28 cellular contexts compared by ENCODE assay signal in the genomic region with DNA sequence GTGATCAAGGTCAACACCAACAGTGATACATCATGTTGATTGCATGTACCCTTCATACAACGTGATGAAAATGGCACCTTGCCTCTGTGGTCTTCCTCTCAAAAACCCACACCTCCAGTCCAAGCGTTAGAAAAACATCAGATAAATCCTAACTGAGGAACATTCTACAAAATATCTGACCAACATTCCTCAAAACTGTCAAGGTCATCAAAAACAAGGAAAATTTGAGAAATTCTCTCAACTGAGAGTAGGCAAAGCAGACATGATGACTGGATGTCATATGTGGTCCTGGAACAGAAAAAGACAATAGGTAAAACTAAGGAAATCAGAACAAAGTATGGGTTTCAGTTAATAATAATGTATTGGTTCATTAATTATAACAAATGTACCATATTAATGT.
"Had no signal": no experiment of that assay in that cellular context is flagged by ENCODE, and none has a peak within 500 bp of the region (broad histone marks: within the 10 kb centered on the region; RNA-seq: fewer than 3 reads in every experiment).

No MANE protein-coding gene starts in this region.

- H3K36me3 ChIP-seq: esophagus squamous epithelium, heart right ventricle, left lung, prostate gland, right atrium auricular region, sigmoid colon, stomach, thyroid gland had no signal

- H3K27ac ChIP-seq: esophagus squamous epithelium, heart right ventricle, left lung, prostate gland, right atrium auricular region, stomach, thyroid gland had no signal

- ATAC-seq: effector memory CD8-positive, alpha-beta T cell; heart right ventricle; left cardiac atrium; left lung; naive thymus-derived CD8-positive, alpha-beta T cell; stimulated activated effector memory CD8-positive, alpha-beta T cell treated with anti-CD3 and anti-CD28 coated beads, Interleukin-12 subunit alpha, Interleukin-12 subunit beta, amount 100 ng/mL, for 72 hours had no signal

- DNase-seq: cortex of kidney; effector memory CD8-positive, alpha-beta T cell; erythroblast; esophagus squamous epithelium; foreskin melanocyte; glutamatergic neuron; heart right ventricle; hippocampal formation; left cardiac atrium; left lung; mammary epithelial cell; mesendoderm; midbrain; naive thymus-derived CD8-positive, alpha-beta T cell; nephron progenitor cell; nucleus accumbens; sigmoid colon; stimulated activated CD4-positive, alpha-beta T cell treated with anti-CD3 and anti-CD28 coated beads, Interleukin-2, amount 100 ng/mL, for 24 hours; stimulated activated CD4-positive, alpha-beta T cell treated with anti-CD3 and anti-CD28 coated beads, Interleukin-4, amount 100 ng/mL, for 24 hours; stimulated activated naive CD4-positive, alpha-beta T cell treated with Interleukin-2 at 50 U/mL for 16 hours; stomach; thyroid gland; trophoblast cell had no signal

- H3K27me3 ChIP-seq: esophagus squamous epithelium, left lung, right atrium auricular region, sigmoid colon, stomach, thyroid gland had no signal

- H3K4me1 ChIP-seq: prostate gland had no signal

- FAIRE-seq: endometrium, islet of Langerhans had no signal

- H3K4me3 ChIP-seq: esophagus squamous epithelium, heart right ventricle, left lung, prostate gland, right atrium auricular region, sigmoid colon, stomach, thyroid gland had no signal

- H3K9me3 ChIP-seq: esophagus squamous epithelium, heart right ventricle, left lung, prostate gland, right atrium auricular region, sigmoid colon, stomach, thyroid gland had no signal
